Comparison of ENCODE assay signal across 2 cellular contexts in the genomic region with DNA sequence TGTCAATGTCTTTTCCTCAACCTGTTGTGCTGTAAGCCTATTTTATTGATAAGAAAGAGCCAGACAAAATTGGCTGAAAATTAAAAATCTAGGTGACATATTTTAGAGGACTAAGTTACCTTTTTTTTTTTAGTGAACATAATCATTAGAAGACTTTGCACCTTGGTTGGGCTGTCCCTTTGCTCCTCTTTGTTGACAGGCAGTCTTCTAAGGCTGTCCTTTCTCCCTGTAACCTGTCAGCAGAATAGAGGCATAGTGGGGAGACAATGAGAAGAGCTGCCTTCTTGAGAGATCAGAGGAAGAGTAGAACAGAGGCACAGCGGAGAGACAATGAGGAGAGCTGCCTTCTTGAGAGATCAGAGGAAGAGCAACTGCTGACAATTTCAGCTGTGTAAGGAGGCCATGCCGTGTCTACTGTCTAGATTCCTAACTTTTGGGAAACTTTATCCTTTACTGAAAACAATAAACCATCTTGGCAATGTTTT.
TF ChIP-seq lines count a peak whose summit lies in the region.

No MANE protein-coding gene starts in this region.

TF ChIP-seq in GM23338, 12 proteins besides CTCF, POLR2A, EP300 and RAD21:
- TF ChIP-seq EZH2 (IDR thresholded peaks at IDR 0.05; ENCODE audit: low read depth, unreplicated experiment) (no peak), EZH2phosphoT487 (IDR thresholded peaks at IDR 0.05; ENCODE audit: unreplicated experiment) (no peak), POLR2AphosphoS5 (IDR thresholded peaks at IDR 0.05; ENCODE audit: low read depth) (no peak), STAT1 (IDR thresholded peaks at IDR 0.05; ENCODE audit: unreplicated experiment) (no peak), JUNB (IDR thresholded peaks at IDR 0.05; ENCODE audit: unreplicated experiment) (no peak)
- TF ChIP-seq, protein P1, sequence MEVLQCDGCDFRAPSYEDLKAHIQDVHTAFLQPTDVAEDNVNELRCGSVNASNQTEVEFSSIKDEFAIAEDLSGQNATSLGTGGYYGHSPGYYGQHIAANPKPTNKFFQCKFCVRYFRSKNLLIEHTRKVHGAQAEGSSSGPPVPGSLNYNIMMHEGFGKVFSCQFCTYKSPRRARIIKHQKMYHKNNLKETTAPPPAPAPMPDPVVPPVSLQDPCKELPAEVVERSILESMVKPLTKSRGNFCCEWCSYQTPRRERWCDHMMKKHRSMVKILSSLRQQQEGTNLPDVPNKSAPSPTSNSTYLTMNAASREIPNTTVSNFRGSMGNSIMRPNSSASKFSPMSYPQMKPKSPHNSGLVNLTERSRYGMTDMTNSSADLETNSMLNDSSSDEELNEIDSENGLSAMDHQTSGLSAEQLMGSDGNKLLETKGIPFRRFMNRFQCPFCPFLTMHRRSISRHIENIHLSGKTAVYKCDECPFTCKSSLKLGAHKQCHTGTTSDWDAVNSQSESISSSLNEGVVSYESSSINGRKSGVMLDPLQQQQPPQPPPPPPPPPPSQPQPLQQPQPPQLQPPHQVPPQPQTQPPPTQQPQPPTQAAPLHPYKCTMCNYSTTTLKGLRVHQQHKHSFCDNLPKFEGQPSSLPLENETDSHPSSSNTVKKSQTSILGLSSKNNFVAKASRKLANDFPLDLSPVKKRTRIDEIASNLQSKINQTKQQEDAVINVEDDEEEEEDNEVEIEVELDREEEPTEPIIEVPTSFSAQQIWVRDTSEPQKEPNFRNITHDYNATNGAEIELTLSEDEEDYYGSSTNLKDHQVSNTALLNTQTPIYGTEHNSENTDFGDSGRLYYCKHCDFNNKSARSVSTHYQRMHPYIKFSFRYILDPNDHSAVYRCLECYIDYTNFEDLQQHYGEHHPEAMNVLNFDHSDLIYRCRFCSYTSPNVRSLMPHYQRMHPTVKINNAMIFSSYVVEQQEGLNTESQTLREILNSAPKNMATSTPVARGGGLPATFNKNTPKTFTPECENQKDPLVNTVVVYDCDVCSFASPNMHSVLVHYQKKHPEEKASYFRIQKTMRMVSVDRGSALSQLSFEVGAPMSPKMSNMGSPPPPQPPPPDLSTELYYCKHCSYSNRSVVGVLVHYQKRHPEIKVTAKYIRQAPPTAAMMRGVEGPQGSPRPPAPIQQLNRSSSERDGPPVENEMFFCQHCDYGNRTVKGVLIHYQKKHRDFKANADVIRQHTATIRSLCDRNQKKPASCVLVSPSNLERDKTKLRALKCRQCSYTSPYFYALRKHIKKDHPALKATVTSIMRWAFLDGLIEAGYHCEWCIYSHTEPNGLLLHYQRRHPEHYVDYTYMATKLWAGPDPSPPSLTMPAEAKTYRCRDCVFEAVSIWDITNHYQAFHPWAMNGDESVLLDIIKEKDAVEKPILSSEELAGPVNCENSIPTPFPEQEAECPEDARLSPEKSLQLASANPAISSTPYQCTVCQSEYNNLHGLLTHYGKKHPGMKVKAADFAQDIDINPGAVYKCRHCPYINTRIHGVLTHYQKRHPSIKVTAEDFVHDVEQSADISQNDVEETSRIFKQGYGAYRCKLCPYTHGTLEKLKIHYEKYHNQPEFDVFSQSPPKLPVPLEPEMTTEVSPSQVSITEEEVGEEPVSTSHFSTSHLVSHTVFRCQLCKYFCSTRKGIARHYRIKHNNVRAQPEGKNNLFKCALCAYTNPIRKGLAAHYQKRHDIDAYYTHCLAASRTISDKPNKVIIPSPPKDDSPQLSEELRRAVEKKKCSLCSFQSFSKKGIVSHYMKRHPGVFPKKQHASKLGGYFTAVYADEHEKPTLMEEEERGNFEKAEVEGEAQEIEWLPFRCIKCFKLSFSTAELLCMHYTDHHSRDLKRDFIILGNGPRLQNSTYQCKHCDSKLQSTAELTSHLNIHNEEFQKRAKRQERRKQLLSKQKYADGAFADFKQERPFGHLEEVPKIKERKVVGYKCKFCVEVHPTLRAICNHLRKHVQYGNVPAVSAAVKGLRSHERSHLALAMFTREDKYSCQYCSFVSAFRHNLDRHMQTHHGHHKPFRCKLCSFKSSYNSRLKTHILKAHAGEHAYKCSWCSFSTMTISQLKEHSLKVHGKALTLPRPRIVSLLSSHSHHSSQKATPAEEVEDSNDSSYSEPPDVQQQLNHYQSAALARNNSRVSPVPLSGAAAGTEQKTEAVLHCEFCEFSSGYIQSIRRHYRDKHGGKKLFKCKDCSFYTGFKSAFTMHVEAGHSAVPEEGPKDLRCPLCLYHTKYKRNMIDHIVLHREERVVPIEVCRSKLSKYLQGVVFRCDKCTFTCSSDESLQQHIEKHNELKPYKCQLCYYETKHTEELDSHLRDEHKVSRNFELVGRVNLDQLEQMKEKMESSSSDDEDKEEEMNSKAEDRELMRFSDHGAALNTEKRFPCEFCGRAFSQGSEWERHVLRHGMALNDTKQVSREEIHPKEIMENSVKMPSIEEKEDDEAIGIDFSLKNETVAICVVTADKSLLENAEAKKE (CRISPR knock-in tag; IDR thresholded peaks at IDR 0.05), result no peak
- TF ChIP-seq, protein P2, sequence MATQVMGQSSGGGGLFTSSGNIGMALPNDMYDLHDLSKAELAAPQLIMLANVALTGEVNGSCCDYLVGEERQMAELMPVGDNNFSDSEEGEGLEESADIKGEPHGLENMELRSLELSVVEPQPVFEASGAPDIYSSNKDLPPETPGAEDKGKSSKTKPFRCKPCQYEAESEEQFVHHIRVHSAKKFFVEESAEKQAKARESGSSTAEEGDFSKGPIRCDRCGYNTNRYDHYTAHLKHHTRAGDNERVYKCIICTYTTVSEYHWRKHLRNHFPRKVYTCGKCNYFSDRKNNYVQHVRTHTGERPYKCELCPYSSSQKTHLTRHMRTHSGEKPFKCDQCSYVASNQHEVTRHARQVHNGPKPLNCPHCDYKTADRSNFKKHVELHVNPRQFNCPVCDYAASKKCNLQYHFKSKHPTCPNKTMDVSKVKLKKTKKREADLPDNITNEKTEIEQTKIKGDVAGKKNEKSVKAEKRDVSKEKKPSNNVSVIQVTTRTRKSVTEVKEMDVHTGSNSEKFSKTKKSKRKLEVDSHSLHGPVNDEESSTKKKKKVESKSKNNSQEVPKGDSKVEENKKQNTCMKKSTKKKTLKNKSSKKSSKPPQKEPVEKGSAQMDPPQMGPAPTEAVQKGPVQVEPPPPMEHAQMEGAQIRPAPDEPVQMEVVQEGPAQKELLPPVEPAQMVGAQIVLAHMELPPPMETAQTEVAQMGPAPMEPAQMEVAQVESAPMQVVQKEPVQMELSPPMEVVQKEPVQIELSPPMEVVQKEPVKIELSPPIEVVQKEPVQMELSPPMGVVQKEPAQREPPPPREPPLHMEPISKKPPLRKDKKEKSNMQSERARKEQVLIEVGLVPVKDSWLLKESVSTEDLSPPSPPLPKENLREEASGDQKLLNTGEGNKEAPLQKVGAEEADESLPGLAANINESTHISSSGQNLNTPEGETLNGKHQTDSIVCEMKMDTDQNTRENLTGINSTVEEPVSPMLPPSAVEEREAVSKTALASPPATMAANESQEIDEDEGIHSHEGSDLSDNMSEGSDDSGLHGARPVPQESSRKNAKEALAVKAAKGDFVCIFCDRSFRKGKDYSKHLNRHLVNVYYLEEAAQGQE (IDR thresholded peaks at IDR 0.05; ENCODE audit: unreplicated experiment), result no peak

TF ChIP-seq in HepG2, 621 proteins besides CTCF, POLR2A, EP300 and RAD21:
- no peak for TF ChIP-seq NBN (conservative IDR thresholded peaks at IDR 0.05)
- TF ChIP-seq KAT2B (IDR thresholded peaks at IDR 0.05; ENCODE audit: borderline replicate concordance, low read depth, low read length), result no peak
- TF ChIP-seq AHR (CRISPR knock-in tag; IDR thresholded peaks at IDR 0.05), result no peak
- no peak for TF ChIP-seq ZNF441 (CRISPR knock-in tag; IDR thresholded peaks at IDR 0.05; ENCODE audit: borderline replicate concordance)
- TF ChIP-seq KLF9 (CRISPR knock-in tag; IDR thresholded peaks at IDR 0.05; ENCODE audit: low read depth), result no peak
- TF ChIP-seq ETV5 (CRISPR knock-in tag; IDR thresholded peaks at IDR 0.05; ENCODE audit: borderline replicate concordance), result no peak
TF ChIP-seq in HepG2: peak in this region for 0.
